1 cellular context compared by ENCODE assay signal in the genomic region with DNA sequence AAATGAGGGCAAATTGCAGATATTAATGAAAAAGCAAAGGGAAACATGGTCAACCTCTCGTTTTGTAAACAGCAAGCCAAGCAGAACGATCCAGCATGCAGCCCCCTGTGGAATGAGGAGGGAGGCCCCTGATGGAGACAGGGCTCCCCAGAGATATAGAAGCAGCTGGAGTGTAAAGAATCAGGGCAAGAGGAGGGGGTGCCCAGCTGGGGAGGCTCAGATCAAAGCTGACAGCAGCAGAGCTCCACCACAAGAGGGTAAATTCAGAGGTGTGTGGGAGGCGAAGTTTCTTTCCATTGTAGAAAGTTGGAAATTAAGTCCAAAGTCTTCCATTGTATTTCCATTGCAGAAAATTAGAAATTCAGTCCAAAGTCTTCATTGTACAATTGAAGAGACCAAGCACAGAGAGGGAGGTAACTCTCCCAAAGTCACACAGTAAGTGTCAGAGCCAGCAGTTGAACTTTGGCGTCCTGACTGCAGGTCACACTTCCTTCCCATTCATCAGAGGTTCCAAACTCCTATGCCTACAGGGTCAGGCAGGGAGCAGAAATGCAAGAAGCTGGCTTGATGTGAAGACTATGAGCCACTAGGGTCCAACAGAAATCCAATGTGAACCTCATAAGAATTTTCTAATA.
A peak's percentile ranks its signal among the peaks of the same experiment; 100 is the strongest.
TF ChIP-seq lines count a peak whose summit lies in the region.

No MANE protein-coding gene starts in this region.

TF ChIP-seq in K562, 482 proteins besides CTCF, POLR2A, EP300 and RAD21:
- TF ChIP-seq RBM25 (IDR thresholded peaks at IDR 0.05; ENCODE audit: low read depth, low read length, severe bottlenecking) (peak; percentile 10), FOXP4 (CRISPR knock-in tag; IDR thresholded peaks at IDR 0.05; ENCODE audit: borderline replicate concordance) (no peak)
